Comparison of ENCODE assay signal across 28 cellular contexts in the genomic region with DNA sequence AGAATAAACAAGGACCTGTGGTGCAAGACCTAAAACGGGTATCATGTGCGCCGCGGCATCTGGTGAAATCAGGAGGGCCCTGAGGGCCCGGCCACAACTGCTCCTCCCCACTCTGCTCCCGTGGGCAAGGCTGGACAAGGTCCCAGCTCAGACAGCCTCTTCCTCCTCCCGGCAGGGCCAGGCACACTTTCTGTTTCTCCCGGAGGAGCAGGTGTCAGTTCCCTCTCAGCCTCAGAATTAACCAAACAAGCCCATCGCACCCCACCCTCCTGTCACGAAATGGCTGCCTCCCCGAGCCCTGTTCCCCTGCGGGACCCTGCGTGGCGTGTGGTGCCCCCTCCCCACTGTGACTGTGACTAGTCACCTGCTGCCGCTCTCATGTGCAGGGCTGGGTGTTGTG. TPM values are rescaled to one million over a fixed set of nuclear protein-coding genes. Genes with fewer than 3 reads are reported as not detected.
DNase-seq lines count a peak whose midpoint lies in the region; ATAC-seq, FAIRE-seq and TF ChIP-seq lines count a peak whose summit lies in the region.
"Had no signal": no experiment of that assay in that cellular context is flagged by ENCODE, and none has a peak within 500 bp of the region (broad histone marks: within the 10 kb centered on the region; RNA-seq: fewer than 3 reads in every experiment).

No MANE protein-coding gene starts in this region.

- H3K9me3 ChIP-seq in HepG2 (ENCODE audit: low read length) (no peaks in the 10 kb centered on the region), gastrocnemius medialis (no peaks in the 10 kb centered on the region)
- H3K9me3 ChIP-seq: Caco-2, Peyer's patch, thoracic aorta had no signal

- no peak for TF ChIP-seq POLR2A in HepG2 (IDR thresholded peaks at IDR 0.05; ENCODE audit: insufficient read depth in 1 of 2, low read depth in 2 of 2, low read length in 2 of 2)
- TF ChIP-seq POLR2A in gastrocnemius medialis (IDR thresholded peaks at IDR 0.05), result peak; percentile 49
- TF ChIP-seq POLR2A in erythroblast (IDR thresholded peaks at IDR 0.05; ENCODE audit: low read length), result no peak

- H3K9me3 Mint-ChIP-seq in CD14-positive monocyte (peaks cover 0 to 1% (median 0%) of the 10 kb centered on the region in 7 donors), mesothelial cell of epicardium (no peaks in the 10 kb centered on the region)
- H3K9me3 Mint-ChIP-seq: activated CD4-positive, alpha-beta memory T cell treated with anti-CD3 and anti-CD28 coated beads, Interleukin-2, amount 10 ng/mL, durations not matched to agents 7 days and 5 days; activated naive CD8-positive, alpha-beta T cell treated with anti-CD3 and anti-CD28 coated beads, Interleukin-2, amount 10 ng/mL, durations not matched to agents 7 days and 5 days; central memory CD8-positive, alpha-beta T cell; neural progenitor cell; T-cell had no signal

- H3K27me3 Mint-ChIP-seq in CD14-positive monocyte (ENCODE audit: low read depth in 3 of 3) (no peaks in the 10 kb centered on the region), mesothelial cell of epicardium (ENCODE audit: low read depth) (no peaks in the 10 kb centered on the region)
- H3K27me3 Mint-ChIP-seq: activated CD4-positive, alpha-beta memory T cell treated with anti-CD3 and anti-CD28 coated beads, Interleukin-2, amount 10 ng/mL, durations not matched to agents 7 days and 5 days; activated naive CD8-positive, alpha-beta T cell treated with anti-CD3 and anti-CD28 coated beads, Interleukin-2, amount 10 ng/mL, durations not matched to agents 7 days and 5 days; B cell; central memory CD8-positive, alpha-beta T cell; progenitor cell of endocrine pancreas; T-cell had no signal

- 91% methylated on average over 13 of the region's 15 CpGs for WGBS in HepG2 (ENCODE audit: low lambda C conversion rate)

- H4K20me1 ChIP-seq in HepG2 (ENCODE audit: insufficient read depth, low read length), result peaks cover 99% of the 10 kb centered on the region

- H3K4me3 ChIP-seq in epithelial cell of esophagus (ENCODE audit: low read length) (no peak overlapping the region), HepG2 (replicated peaks in 1 of 3; ENCODE audit: insufficient read depth in 1 of 3, low read depth in 2 of 3, low read length in 3 of 3) (no peak overlapping the region), gastrocnemius medialis (no peak overlapping the region)
- H3K4me3 ChIP-seq: neural progenitor cell, Peyer's patch, thoracic aorta had no signal

- no peak overlapping the region for H3K4me3 Mint-ChIP-seq in CD14-positive monocyte
- H3K4me3 Mint-ChIP-seq in mesothelial cell of epicardium, result no peak overlapping the region
- H3K4me3 Mint-ChIP-seq: activated CD4-positive, alpha-beta memory T cell treated with anti-CD3 and anti-CD28 coated beads, Interleukin-2, amount 10 ng/mL, durations not matched to agents 7 days and 5 days; activated naive CD8-positive, alpha-beta T cell treated with anti-CD3 and anti-CD28 coated beads, Interleukin-2, amount 10 ng/mL, durations not matched to agents 7 days and 5 days; B cell; central memory CD8-positive, alpha-beta T cell; neural progenitor cell; T-cell had no signal

- CTCF ChIA-PET in HepG2 (lab: Yijun Ruan, JAX; ENCODE audit: low intra/inter-chr PET ratio, low total read pairs), result no interaction called here

- H3K36me3 Mint-ChIP-seq in CD14-positive monocyte (peaks cover 84 to 98% of the 10 kb centered on the region in 2 donors), mesothelial cell of epicardium (peaks cover 39% of the 10 kb centered on the region)

- H3K27ac ChIP-seq in HepG2 (ENCODE audit: extremely low read length, insufficient read depth, low read length) (no peak overlapping the region), gastrocnemius medialis (peak overlapping the region; percentile 63 to 89 (median 88))
- H3K27ac ChIP-seq: neural progenitor cell, Peyer's patch, thoracic aorta had no signal

- ATAC-seq in HepG2 (no peak), gastrocnemius medialis (peak in 1 of 2 donors; percentile 6)
- ATAC-seq: activated CD4-positive, CD25-positive, alpha-beta regulatory T cell treated with anti-CD3 and anti-CD28 coated beads, Interleukin-2, amount 50 U/mL, for 24 hours; T-cell had no signal

- POLR2A ChIA-PET in HepG2 (lab: Yijun Ruan, JAX), result no interaction called here

- H3K79me2 ChIP-seq in HepG2 (ENCODE audit: insufficient read depth, low read length), result peaks cover 93% of the 10 kb centered on the region

- H3K27me3 ChIP-seq in HepG2 (ENCODE audit: control insufficient read depth in 1 of 2, insufficient read depth in 2 of 2, low read length in 2 of 2) (no peaks in the 10 kb centered on the region), gastrocnemius medialis (no peaks in the 10 kb centered on the region)
- H3K27me3 ChIP-seq: neural progenitor cell, Peyer's patch had no signal

- peak overlapping the region in 5 of 7 donors; percentile 6 to 53 (median 42) for H3K27ac Mint-ChIP-seq in CD14-positive monocyte
- H3K27ac Mint-ChIP-seq in mesothelial cell of epicardium, result no peak overlapping the region
- H3K27ac Mint-ChIP-seq: activated CD4-positive, alpha-beta memory T cell treated with anti-CD3 and anti-CD28 coated beads, Interleukin-2, amount 10 ng/mL, durations not matched to agents 7 days and 5 days; activated naive CD8-positive, alpha-beta T cell treated with anti-CD3 and anti-CD28 coated beads, Interleukin-2, amount 10 ng/mL, durations not matched to agents 7 days and 5 days; B cell; neural progenitor cell; progenitor cell of endocrine pancreas had no signal

- H3K4me1 ChIP-seq in HepG2 (ENCODE audit: insufficient read depth, low read length) (peaks cover 20% of the 10 kb centered on the region; the same call in 1 of the 2 replicates), gastrocnemius medialis (peaks cover 27 to 40% of the 10 kb centered on the region in 2 donors)
- H3K4me1 ChIP-seq: Caco-2, neural progenitor cell had no signal

- peaks cover 58 to 95% of the 10 kb centered on the region in 2 experiments for H3K36me3 ChIP-seq in HepG2 (replicated peaks in 1 of 2; ENCODE audit: control insufficient read depth in 1 of 2, insufficient read depth in 2 of 2, low read length in 2 of 2)
- peaks cover 0 to 41% of the 10 kb centered on the region in 2 donors for H3K36me3 ChIP-seq in gastrocnemius medialis
- H3K36me3 ChIP-seq: neural progenitor cell had no signal

- DNase-seq in CD14-positive monocyte (ENCODE audit: low spot score) (no peak), epithelial cell of esophagus (ENCODE audit: low read depth) (peak; percentile 21), HepG2 (ENCODE audit: low spot score) (no peak), gastrocnemius medialis (peak in 1 of 2 donors; percentile 72), erythroblast (lab: John Stamatoyannopoulos, UW) (no peak), NCI-H748 treated with DMSO at 0.1 percent for 48 hours (lab: John Stamatoyannopoulos, UW) (no peak), UCSD-AML1 (lab: John Stamatoyannopoulos, UW; ENCODE audit: unreplicated experiment) (no peak), mesothelial cell of epicardium (ENCODE audit: low spot score in 2 of 2, unreplicated experiment in 2 of 2) (no peak)
- DNase-seq: activated CD4-positive, alpha-beta memory T cell treated with anti-CD3 and anti-CD28 coated beads, Interleukin-2, amount 10 ng/mL, durations not matched to agents 7 days and 5 days; activated effector memory CD4-positive, alpha-beta T cell treated with anti-CD3 and anti-CD28 coated beads, Interleukin-2, amount 50 U/mL, for 16 hours; activated naive CD8-positive, alpha-beta T cell treated with anti-CD3 and anti-CD28 coated beads, Interleukin-2, amount 10 ng/mL, durations not matched to agents 7 days and 5 days; Caco-2; DMS79; GF-D8; NCI-H1105; NCI-H2029; NCI-H526; stimulated activated naive CD4-positive, alpha-beta T cell treated with Interleukin-2 at 50 U/mL for 16 hours; T-cell had no signal

- no peak overlapping the region for H3K4me2 ChIP-seq in HepG2 (ENCODE audit: low read depth, low read length)
- H3K4me2 ChIP-seq: neural progenitor cell had no signal

- H2AFZ ChIP-seq in HepG2 (ENCODE audit: low read length), result no peak overlapping the region
- H2AFZ ChIP-seq: neural progenitor cell had no signal

- no peak for TF ChIP-seq EP300 in HepG2 (IDR thresholded peaks at IDR 0.05; ENCODE audit: low read depth in 2 of 2, low read length in 2 of 2)
- TF ChIP-seq EP300 in HepG2 (CRISPR knock-in tag; IDR thresholded peaks at IDR 0.05; ENCODE audit: borderline replicate concordance), result no peak

- no TSS peak for BruUV-seq in HepG2 (replicated peaks; lab: Mats Ljungman, UMichigan)

- TF ChIP-seq CTCF in CD14-positive monocyte (IDR thresholded peaks at IDR 0.05), result no peak
- TF ChIP-seq CTCF in epithelial cell of esophagus (IDR thresholded peaks at IDR 0.05; ENCODE audit: insufficient read depth, low read depth, low read length, missing control alignments), result no peak
- TF ChIP-seq CTCF in HepG2 (CRISPR knock-in tag; IDR thresholded peaks at IDR 0.05), result no peak
- no peak for TF ChIP-seq CTCF in gastrocnemius medialis (IDR thresholded peaks at IDR 0.05 in 4 of 5, conservative IDR thresholded peaks at IDR 0.05 in 1 of 5)
- TF ChIP-seq CTCF in mesothelial cell of epicardium (IDR thresholded peaks at IDR 0.05; ENCODE audit: unreplicated experiment), result no peak

- no peak for TF ChIP-seq RAD21 in HepG2 (CRISPR knock-in tag; IDR thresholded peaks at IDR 0.05)

- intact Hi-C loops in CD14-positive monocyte (cut with micrococcal nuclease) (loop anchor here in 1 of 2 donors (5.0 kb wide), 1 partner anchor 36 kb away; no protein-coding TSS in a partner anchor), HepG2 (cut with micrococcal nuclease; ENCODE audit: unreplicated experiment) (no loop called here), gastrocnemius medialis (cut with DNase I; ENCODE audit: low total_unique reads) (loop anchor here (5.0 kb wide), 2 partner anchors 41 to 194 kb away; a partner anchor contains a TSS)

- peaks cover 42% of the 10 kb centered on the region for H3K4me1 Mint-ChIP-seq in CD14-positive monocyte
- no peaks in the 10 kb centered on the region for H3K4me1 Mint-ChIP-seq in mesothelial cell of epicardium

- H3K9ac ChIP-seq in HepG2 (ENCODE audit: insufficient read depth, low read depth, low read length), result no peak overlapping the region
- H3K9ac ChIP-seq: neural progenitor cell had no signal

- in situ Hi-C loops in HepG2 (cut with HindIII; ENCODE audit: extremely low pct_ligation_motif_present, low pct_unique_long_range_greater_than_20kb), result no loop called here
- in situ Hi-C loops in gastrocnemius medialis (cut with MboI; ENCODE audit: low sequenced_read_pairs in 4 of 4), result no loop called here

- no peak for FAIRE-seq in HepG2 (lab: Jason Lieb, UNC)
- FAIRE-seq: endometrium, H54 had no signal

RNA-seq across cellular contexts. Expression of a gene that starts 15.2 kb away (rescaled TPM):
- 100 to 1,000 TPM; 206 to 238 TPM for polyA plus RNA-seq in CD14-positive monocyte
- 89.4 and 161 TPM in 2 replicates for total RNA-seq in HepG2 (2016; rRNA removed; fragmentation: Illumina TruSeq; extraction: Trizol)
- total RNA-seq in HepG2 (2016; cell fraction: cytosol; rRNA removed; fragmentation: Illumina TruSeq; extraction: Trizol; ENCODE audit: low read depth), result 42.7 and 52.7 TPM in 2 replicates
- 93.0 and 159 TPM in 2 replicates for total RNA-seq in HepG2 (2016; cell fraction: insoluble cytoplasmic fraction; rRNA removed; fragmentation: Illumina TruSeq; extraction: Trizol)
- 72.6 and 73.1 TPM in 2 replicates for total RNA-seq in HepG2 (2016; cell fraction: membrane; rRNA removed; fragmentation: Illumina TruSeq; extraction: Trizol)
- total RNA-seq in HepG2 (2016; cell fraction: nucleus; rRNA removed; fragmentation: Illumina TruSeq; extraction: Trizol), result 137 and 161 TPM in 2 replicates
- 700 and 734 TPM in 2 replicates for polyA plus RNA-seq in HepG2 (2011; rRNA removed)
- 548 and 662 TPM in 2 replicates for polyA plus RNA-seq in HepG2 (2011; cell fraction: cytosol; rRNA removed)
- polyA plus RNA-seq in HepG2 (2011; cell fraction: nucleus; rRNA removed), result 529 and 555 TPM in 2 replicates
- 435 and 453 TPM in 2 replicates for polyA plus RNA-seq in HepG2 (2012)
- 22.2 and 24.3 TPM in 2 replicates for polyA plus RNA-seq in HepG2 (2016; cell fraction: cytosol; fragmentation: Illumina TruSeq; extraction: Trizol; ENCODE audit: low read depth)
- polyA plus RNA-seq in HepG2 (2016; cell fraction: insoluble cytoplasmic fraction; fragmentation: Illumina TruSeq; extraction: Trizol; ENCODE audit: low read depth), result 90.0 and 95.3 TPM in 2 replicates
- polyA plus RNA-seq in HepG2 (2016; cell fraction: membrane; fragmentation: Illumina TruSeq; extraction: Trizol; ENCODE audit: low read depth), result 47.9 and 49.9 TPM in 2 replicates
- 267 and 281 TPM in 2 replicates for polyA plus RNA-seq in HepG2 (2016; cell fraction: nucleus; fragmentation: Illumina TruSeq; extraction: Trizol; ENCODE audit: insufficient read depth, low read depth)
- polyA minus RNA-seq in HepG2 (2011; rRNA and poly(A)+ RNA removed; ENCODE audit: low replicate concordance), result 110 and 581 TPM in 2 replicates
- polyA minus RNA-seq in HepG2 (2011; cell fraction: cytosol; rRNA and poly(A)+ RNA removed), result 491 and 595 TPM in 2 replicates
- polyA minus RNA-seq in HepG2 (2011; cell fraction: nucleus; rRNA and poly(A)+ RNA removed), result 203 and 242 TPM in 2 replicates
- total RNA-seq in gastrocnemius medialis, result 100 to 1,000 TPM; 116 to 217 (median 127) TPM
- total RNA-seq in mesothelial cell of epicardium, result 200 to 205 TPM (median 204 TPM) in 3 replicates

RNA-seq across cellular contexts. Expression of a gene that starts 40.4 kb away (rescaled TPM):
- polyA plus RNA-seq in CD14-positive monocyte, result 100 to 1,000 TPM; 109 to 112 TPM
- total RNA-seq in HepG2 (2016; rRNA removed; fragmentation: Illumina TruSeq; extraction: Trizol), result 92.4 and 111 TPM in 2 replicates
- 75.4 and 89.7 TPM in 2 replicates for total RNA-seq in HepG2 (2016; cell fraction: cytosol; rRNA removed; fragmentation: Illumina TruSeq; extraction: Trizol; ENCODE audit: low read depth)
- 95.7 and 103 TPM in 2 replicates for total RNA-seq in HepG2 (2016; cell fraction: insoluble cytoplasmic fraction; rRNA removed; fragmentation: Illumina TruSeq; extraction: Trizol)
- 169 and 187 TPM in 2 replicates for total RNA-seq in HepG2 (2016; cell fraction: membrane; rRNA removed; fragmentation: Illumina TruSeq; extraction: Trizol)
- total RNA-seq in HepG2 (2016; cell fraction: nucleus; rRNA removed; fragmentation: Illumina TruSeq; extraction: Trizol), result 37.2 and 43.4 TPM in 2 replicates
- 46.6 and 51.4 TPM in 2 replicates for polyA plus RNA-seq in HepG2 (2011; rRNA removed)
- polyA plus RNA-seq in HepG2 (2011; cell fraction: cytosol; rRNA removed), result 69.8 and 78.7 TPM in 2 replicates
- 23.1 and 24.9 TPM in 2 replicates for polyA plus RNA-seq in HepG2 (2011; cell fraction: nucleus; rRNA removed)
- polyA plus RNA-seq in HepG2 (2012), result 80.3 and 83.9 TPM in 2 replicates
- 129 and 158 TPM in 2 replicates for polyA plus RNA-seq in HepG2 (2016; cell fraction: cytosol; fragmentation: Illumina TruSeq; extraction: Trizol; ENCODE audit: low read depth)
- 154 and 159 TPM in 2 replicates for polyA plus RNA-seq in HepG2 (2016; cell fraction: insoluble cytoplasmic fraction; fragmentation: Illumina TruSeq; extraction: Trizol; ENCODE audit: low read depth)
- polyA plus RNA-seq in HepG2 (2016; cell fraction: membrane; fragmentation: Illumina TruSeq; extraction: Trizol; ENCODE audit: low read depth), result 228 and 251 TPM in 2 replicates
- 69.6 and 74.5 TPM in 2 replicates for polyA plus RNA-seq in HepG2 (2016; cell fraction: nucleus; fragmentation: Illumina TruSeq; extraction: Trizol; ENCODE audit: insufficient read depth, low read depth)
- 52.3 and 76.3 TPM in 2 replicates for polyA minus RNA-seq in HepG2 (2011; rRNA and poly(A)+ RNA removed; ENCODE audit: low replicate concordance)
- polyA minus RNA-seq in HepG2 (2011; cell fraction: cytosol; rRNA and poly(A)+ RNA removed), result 36.4 and 40.4 TPM in 2 replicates
- polyA minus RNA-seq in HepG2 (2011; cell fraction: nucleus; rRNA and poly(A)+ RNA removed), result 19.8 and 23.2 TPM in 2 replicates
- total RNA-seq in gastrocnemius medialis, result 10 to 100 TPM; 49.0 to 85.9 (median 63.7) TPM
- 82.2 to 84.5 TPM (median 83.9 TPM) in 3 replicates for total RNA-seq in mesothelial cell of epicardium

RNA-seq across cellular contexts. Expression of a gene that starts 56.7 kb away (rescaled TPM):
- 10 to 100 TPM; 22.5 to 31.0 TPM for polyA plus RNA-seq in CD14-positive monocyte
- 55.4 and 62.0 TPM in 2 replicates for total RNA-seq in HepG2 (2016; rRNA removed; fragmentation: Illumina TruSeq; extraction: Trizol)
- total RNA-seq in HepG2 (2016; cell fraction: cytosol; rRNA removed; fragmentation: Illumina TruSeq; extraction: Trizol; ENCODE audit: low read depth), result 6.2 and 7.8 TPM in 2 replicates
- 55.6 and 59.2 TPM in 2 replicates for total RNA-seq in HepG2 (2016; cell fraction: insoluble cytoplasmic fraction; rRNA removed; fragmentation: Illumina TruSeq; extraction: Trizol)
- 24.1 and 25.4 TPM in 2 replicates for total RNA-seq in HepG2 (2016; cell fraction: membrane; rRNA removed; fragmentation: Illumina TruSeq; extraction: Trizol)
- total RNA-seq in HepG2 (2016; cell fraction: nucleus; rRNA removed; fragmentation: Illumina TruSeq; extraction: Trizol), result 58.4 and 64.5 TPM in 2 replicates
- polyA plus RNA-seq in HepG2 (2011; rRNA removed), result 92.0 and 106 TPM in 2 replicates
- polyA plus RNA-seq in HepG2 (2011; cell fraction: cytosol; rRNA removed), result 65.4 and 70.1 TPM in 2 replicates
- 159 and 211 TPM in 2 replicates for polyA plus RNA-seq in HepG2 (2011; cell fraction: nucleus; rRNA removed)
- polyA plus RNA-seq in HepG2 (2012), result 63.5 and 84.4 TPM in 2 replicates
- 6.2 and 8.1 TPM in 2 replicates for polyA plus RNA-seq in HepG2 (2016; cell fraction: cytosol; fragmentation: Illumina TruSeq; extraction: Trizol; ENCODE audit: low read depth)
- 70.2 and 76.6 TPM in 2 replicates for polyA plus RNA-seq in HepG2 (2016; cell fraction: insoluble cytoplasmic fraction; fragmentation: Illumina TruSeq; extraction: Trizol; ENCODE audit: low read depth)
- 18.6 and 20.2 TPM in 2 replicates for polyA plus RNA-seq in HepG2 (2016; cell fraction: membrane; fragmentation: Illumina TruSeq; extraction: Trizol; ENCODE audit: low read depth)
- polyA plus RNA-seq in HepG2 (2016; cell fraction: nucleus; fragmentation: Illumina TruSeq; extraction: Trizol; ENCODE audit: insufficient read depth, low read depth), result 135 and 144 TPM in 2 replicates
- polyA minus RNA-seq in HepG2 (2011; rRNA and poly(A)+ RNA removed; ENCODE audit: low replicate concordance), result 53.7 and 134 TPM in 2 replicates
- polyA minus RNA-seq in HepG2 (2011; cell fraction: cytosol; rRNA and poly(A)+ RNA removed), result 25.8 and 27.2 TPM in 2 replicates
- 110 and 138 TPM in 2 replicates for polyA minus RNA-seq in HepG2 (2011; cell fraction: nucleus; rRNA and poly(A)+ RNA removed)
- 10 to 100 TPM; 64.2 to 83.8 (median 73.3) TPM for total RNA-seq in gastrocnemius medialis
- total RNA-seq in mesothelial cell of epicardium, result 95.4 to 102 TPM (median 97.2 TPM) in 3 replicates

Comparison
In these comparisons a context has a peak if more than half of its experiments do, and no peak if none do; other contexts are left out.
1. POLR2A ChIP-seq: peak in gastrocnemius medialis (2 of 2); none in HepG2 (0 of 2) and erythroblast (single experiment).